5 cellular contexts compared by ENCODE assay signal in genomic region chr17:49039518-49039917, GRCh38. TPM values are rescaled to one million over a fixed set of nuclear protein-coding genes. Genes with fewer than 3 reads are reported as not detected.
"Had no signal": no experiment of that assay in that cellular context is flagged by ENCODE, and none has a peak within 500 bp of the region (broad histone marks: within the 10 kb centered on the region; RNA-seq: fewer than 3 reads in every experiment).

No MANE protein-coding gene starts in this region.

RNA-seq across cellular contexts. Expression of gene IGF2BP1, which starts 42.3 kb away (rescaled TPM):
- total RNA-seq: suprapubic skin, tibial nerve, upper lobe of right lung, ureter, vagina had no signal
